18 cellular contexts compared by ENCODE assay signal in the genomic region with DNA sequence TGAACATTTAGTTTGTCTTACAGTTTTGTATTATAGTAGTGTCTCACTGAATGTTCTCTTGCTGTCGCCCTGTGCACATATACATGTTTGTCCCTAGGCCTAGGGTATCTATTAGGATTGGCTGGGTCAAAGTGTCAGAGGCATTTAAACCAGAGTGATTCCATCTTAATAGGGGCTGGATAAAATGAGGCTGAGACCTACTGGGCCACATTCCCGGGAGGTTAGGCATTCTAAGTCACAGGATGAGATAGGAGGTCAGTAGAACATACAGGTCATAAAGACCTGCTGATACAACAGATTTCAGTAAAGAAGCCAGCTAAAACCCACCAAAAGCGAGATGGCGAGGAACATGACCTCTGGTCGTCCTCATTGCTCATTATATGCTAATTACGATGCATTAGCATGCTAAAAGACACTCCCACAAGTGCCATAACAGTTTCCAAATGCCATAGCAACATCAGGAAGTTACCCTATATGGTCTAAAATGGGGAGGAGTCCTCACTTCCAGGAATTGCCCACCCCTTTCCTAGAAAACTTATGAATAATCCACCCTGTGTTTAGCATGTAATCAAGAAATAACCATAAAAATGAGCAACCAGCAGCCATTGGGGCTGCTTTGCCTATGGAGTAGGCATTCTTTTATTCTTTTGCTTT.
DNase-seq lines count a peak whose midpoint lies in the region; FAIRE-seq and TF ChIP-seq lines count a peak whose summit lies in the region.
"Had no signal": no experiment of that assay in that cellular context is flagged by ENCODE, and none has a peak within 500 bp of the region (broad histone marks: within the 10 kb centered on the region; RNA-seq: fewer than 3 reads in every experiment).

No MANE protein-coding gene starts in this region.

- no peak overlapping the region for H3K4me2 ChIP-seq in H1 (ENCODE audit: insufficient read depth in 1 of 2, low read depth in 2 of 2, low read length in 2 of 2)
- H3K4me2 ChIP-seq in mesendoderm (ENCODE audit: low read length): no peak overlapping the region
- no peak overlapping the region for H3K4me2 ChIP-seq in SK-N-SH

- H3K23ac ChIP-seq in H1 (ENCODE audit: insufficient read length): no peak overlapping the region
- H3K23ac ChIP-seq in mesendoderm (ENCODE audit: low read length): no peak overlapping the region

- H3K18ac ChIP-seq in H1 (ENCODE audit: extremely low read depth, low read length): no peak overlapping the region
- H3K18ac ChIP-seq in mesendoderm (ENCODE audit: low read length): no peak overlapping the region

- no peaks in the 10 kb centered on the region; the same call in 1 of the 2 replicates for H3K79me1 ChIP-seq in H1 (ENCODE audit: low read depth, low read length)
- H3K79me1 ChIP-seq in mesendoderm (ENCODE audit: low read length): peaks cover 10% of the 10 kb centered on the region

- no peak overlapping the region for H4K91ac ChIP-seq in H1 (replicated peaks; ENCODE audit: insufficient read length, low read length)

- H3K27ac ChIP-seq in H1 (ENCODE audit: low read depth, low read length): peak overlapping the region; percentile 29; the same call in 1 of the 2 replicates
- no peak overlapping the region for H3K27ac ChIP-seq in mesendoderm (ENCODE audit: low read depth, low read length)
- H3K27ac ChIP-seq in SK-N-SH (ENCODE audit: low read depth in 2 of 2, low read length in 1 of 2): no peak overlapping the region
- H3K27ac ChIP-seq: GM23248 had no signal

- H3K4me3 ChIP-seq in H1 (ENCODE audit: extremely low read depth in 1 of 4, insufficient read depth in 2 of 4, low read depth in 3 of 4, low read length in 4 of 4) (no peak overlapping the region), mesendoderm (ENCODE audit: low read length) (no peak overlapping the region), SK-N-SH (ENCODE audit: low read depth in 2 of 2, low read length in 1 of 2) (no peak overlapping the region)
- H3K4me3 ChIP-seq: GM23248, HAP-1 had no signal

- H4K5ac ChIP-seq in H1 (ENCODE audit: insufficient read length, low read depth, low read length): no peak overlapping the region
- H4K5ac ChIP-seq in mesendoderm (ENCODE audit: low read length): no peak overlapping the region

- H2BK5ac ChIP-seq in H1 (ENCODE audit: low read depth, low read length) (no peak overlapping the region), mesendoderm (ENCODE audit: low read length) (no peak overlapping the region)

- CTCF ChIA-PET in H1 (lab: Charles Lee; ENCODE audit: partially characterized antibody): no interaction called here
- CTCF ChIA-PET in SK-N-SH (lab: Yijun Ruan, JAX): interaction anchor here (1.9 kb wide), 1 partner anchor 204 kb away, joined by 6 read pairs; no protein-coding TSS in a partner anchor

- H3K36me3 ChIP-seq in H1 (ENCODE audit: control insufficient read depth in 2 of 4, insufficient read depth in 4 of 4, low read length in 3 of 4): no peaks in the 10 kb centered on the region
- H3K36me3 ChIP-seq in mesendoderm (ENCODE audit: control insufficient read depth, insufficient read depth, low read length): no peaks in the 10 kb centered on the region
- no peaks in the 10 kb centered on the region for H3K36me3 ChIP-seq in SK-N-SH (replicated peaks in 1 of 2; ENCODE audit: control insufficient read depth in 1 of 2, insufficient read depth in 2 of 2, low read length in 1 of 2)
- H3K36me3 ChIP-seq: BE2C, HAP-1 had no signal

- H3K27me3 ChIP-seq in H1 (replicated peaks in 1 of 4; ENCODE audit: control insufficient read depth in 3 of 4, extremely low read depth in 1 of 4, insufficient read depth in 3 of 4, low read length in 3 of 4) (no peaks in the 10 kb centered on the region), mesendoderm (ENCODE audit: insufficient read depth, low read length, poor library complexity) (no peaks in the 10 kb centered on the region), SK-N-SH (ENCODE audit: insufficient read depth) (no peaks in the 10 kb centered on the region)
- H3K27me3 ChIP-seq: BE2C had no signal

- no peak overlapping the region for H2BK12ac ChIP-seq in H1 (ENCODE audit: low read depth, low read length)

- H2BK120ac ChIP-seq in H1 (replicated peaks; ENCODE audit: low read depth, low read length) (no peak overlapping the region), mesendoderm (ENCODE audit: low read depth, low read length) (no peak overlapping the region)

- H3K4ac ChIP-seq in H1 (replicated peaks; ENCODE audit: insufficient read length, low read depth, low read length) (no peak overlapping the region), mesendoderm (ENCODE audit: low read depth, low read length) (no peak overlapping the region)

- POLR2A ChIA-PET in H1 (lab: Charles Lee; ENCODE audit: partially characterized antibody) (no interaction called here), SK-N-SH (lab: Yijun Ruan, JAX) (no interaction called here)

- no peaks in the 10 kb centered on the region for H3K23me2 ChIP-seq in H1 (ENCODE audit: low read depth, low read length)

- peak; percentile 75 for FAIRE-seq in H1 (lab: Jason Lieb, UNC)
- FAIRE-seq: A204.1, GM12892, GM18507 had no signal

- H3K79me2 ChIP-seq in H1 (ENCODE audit: control insufficient read depth in 1 of 2, insufficient read depth in 2 of 2, low read length in 2 of 2) (peaks cover under 1 to 59% of the 10 kb centered on the region in 2 experiments; a peak in 2 of 4 replicates), mesendoderm (ENCODE audit: control insufficient read depth, insufficient read depth, low read length) (peaks cover 2% of the 10 kb centered on the region), SK-N-SH (ENCODE audit: insufficient read depth) (no peaks in the 10 kb centered on the region; the same call in 1 of the 2 replicates)

- TF ChIP-seq CTCF in H1 (IDR thresholded peaks at IDR 0.05; ENCODE audit: control extremely low read depth in 1 of 3, insufficient read depth in 1 of 3, low read depth in 1 of 3, low read length in 3 of 3) (no peak), SK-N-SH (IDR thresholded peaks at IDR 0.05) (no peak)

- TF ChIP-seq RAD21 in H1 (IDR thresholded peaks at IDR 0.05 in 1 of 2, conservative IDR thresholded peaks at IDR 0.05 in 1 of 2; ENCODE audit: low read depth in 2 of 2, low read length in 2 of 2) (no peak), SK-N-SH (IDR thresholded peaks at IDR 0.05; ENCODE audit: low read length) (no peak)

- H4K20me1 ChIP-seq in H1 (replicated peaks in 1 of 2; ENCODE audit: control insufficient read depth in 1 of 2, insufficient read depth in 2 of 2, low read length in 2 of 2) (no peaks in the 10 kb centered on the region), SK-N-SH (ENCODE audit: insufficient read depth) (no peaks in the 10 kb centered on the region)

- H4K8ac ChIP-seq in H1 (ENCODE audit: extremely low read depth, insufficient read depth, low read length): no peak overlapping the region
- H4K8ac ChIP-seq in mesendoderm (ENCODE audit: low read depth, low read length): no peak overlapping the region

- no peaks in the 10 kb centered on the region for H3K9me2 ChIP-seq in SK-N-SH

- H2BK20ac ChIP-seq in H1 (ENCODE audit: low read length): 0 out of 2 replicates have a peak overlapping the region, but pooled peaks have one; percentile 35

- H2AFZ ChIP-seq in H1 (ENCODE audit: low read length) (no peak overlapping the region), SK-N-SH (ENCODE audit: low read depth) (no peak overlapping the region)
- H2AFZ ChIP-seq: GM23248 had no signal

- H3K4me1 ChIP-seq in H1 (replicated peaks in 1 of 4; ENCODE audit: control insufficient read depth in 3 of 4, insufficient read depth in 4 of 4, low read length in 3 of 4) (peaks cover 3 to 8% (median 5%) of the 10 kb centered on the region in 4 experiments; a peak in 6 of 7 replicates), mesendoderm (ENCODE audit: control insufficient read depth, low read depth, low read length) (peaks cover 3% of the 10 kb centered on the region), SK-N-SH (ENCODE audit: control insufficient read depth in 1 of 2, insufficient read depth in 2 of 2, low read depth in 1 of 2, low read length in 1 of 2) (peaks cover 12 to 13% of the 10 kb centered on the region in 2 experiments; a peak in 3 of 4 replicates)

- H3K56ac ChIP-seq in H1 (replicated peaks; ENCODE audit: insufficient read length, low read depth, low read length) (no peak overlapping the region), mesendoderm (ENCODE audit: low read length) (no peak overlapping the region)

- no peak overlapping the region for H3K14ac ChIP-seq in H1 (ENCODE audit: insufficient read length)

- no peaks in the 10 kb centered on the region for H3F3A ChIP-seq in SK-N-SH (replicated peaks; ENCODE audit: insufficient read depth)

- H3K9me3 ChIP-seq in H1 (ENCODE audit: insufficient read depth in 2 of 2, low read depth in 1 of 2, low read length in 1 of 2) (no peaks in the 10 kb centered on the region), SK-N-SH (no peaks in the 10 kb centered on the region)
- H3K9me3 ChIP-seq: BE2C, HAP-1 had no signal

- no peak for TF ChIP-seq POLR2A in H1 (IDR thresholded peaks at IDR 0.05; ENCODE audit: control extremely low read depth in 1 of 2, low read depth in 2 of 2, low read length in 2 of 2)

- H2AK5ac ChIP-seq in H1 (ENCODE audit: low read depth, low read length): no peak overlapping the region
- no peak overlapping the region for H2AK5ac ChIP-seq in mesendoderm (ENCODE audit: low read length)

- no peak overlapping the region for H3K9ac ChIP-seq in H1 (replicated peaks in 1 of 4; ENCODE audit: extremely low read depth in 1 of 4, low read depth in 3 of 4, low read length in 3 of 4)
- H3K9ac ChIP-seq in mesendoderm (ENCODE audit: low read length): no peak overlapping the region
- H3K9ac ChIP-seq in SK-N-SH: no peak overlapping the region
- H3K9ac ChIP-seq: GM23248 had no signal

- 87% methylated on average over 6 of the region's 6 CpGs; no CpG with 5 or more reads in 1 of the 2 experiments for WGBS in H1 (ENCODE audit: extremely low coverage in 1 of 2, insufficient coverage in 1 of 2, insufficient read length in 1 of 2, insufficient replicate concordance in 2 of 2, low coverage in 1 of 2, low lambda C conversion rate in 2 of 2, missing lambda C conversion rate in 1 of 2), 2 experiments
- no CpG with 5 or more reads among the region's 6 CpGs for WGBS in mesendoderm (ENCODE audit: extremely low coverage, insufficient coverage, low lambda C conversion rate)
- 98% methylated on average over 6 of the region's 6 CpGs for WGBS in SK-N-SH (ENCODE audit: low lambda C conversion rate)

- DNase-seq in OCI-M1 (lab: John Stamatoyannopoulos, UW) (peak; percentile 16), H1 (ENCODE audit: low read depth in 1 of 2, low spot score in 2 of 2) (no peak), mesendoderm (peak; percentile 82), nucleus accumbens (lab: John Stamatoyannopoulos, UW) (no peak), SK-N-SH (no peak), hippocampal formation (lab: John Stamatoyannopoulos, UW) (no peak)
- DNase-seq: ACHN; BE2C; C1 segment of cervical spinal cord; CD4-positive, alpha-beta T cell; DMS153; DMS79; GDM1; GM23248 had no signal

- H2BK15ac ChIP-seq in H1 (ENCODE audit: low read length): no peak overlapping the region
- no peak overlapping the region for H2BK15ac ChIP-seq in mesendoderm (replicated peaks; ENCODE audit: low read depth)

- no peak for TF ChIP-seq EP300 in H1 (IDR thresholded peaks at IDR 0.05; ENCODE audit: borderline replicate concordance in 1 of 2, low read depth in 2 of 2, low read length in 2 of 2)
- TF ChIP-seq EP300 in SK-N-SH (IDR thresholded peaks at IDR 0.05; ENCODE audit: borderline replicate concordance in 1 of 2, low read depth in 1 of 2, low read length in 1 of 2): no peak

TF ChIP-seq in SK-N-SH, 30 proteins besides CTCF, POLR2A, EP300 and RAD21 (continues in another document):
- no peak for TF ChIP-seq TAF1 (IDR thresholded peaks at IDR 0.05; ENCODE audit: borderline replicate concordance, low read depth, low read length)

Comparison
In these comparisons a context has a peak if more than half of its experiments do, and no peak if none do; other contexts are left out.
1. DNase-seq: peak in OCI-M1 (single experiment) and mesendoderm (single experiment); none in H1 (0 of 2), nucleus accumbens (0 of 56), SK-N-SH (single experiment) and hippocampal formation (0 of 2).